ENCODE assay signal across 1 cellular context in genomic region chr2:223995569-223995968, GRCh38.
TF ChIP-seq lines count a peak whose summit lies in the region.

No MANE protein-coding gene starts in this region.

TF ChIP-seq in endothelial cell of umbilical vein, 7 proteins besides CTCF, POLR2A, EP300 and RAD21:
- TF ChIP-seq JUN (IDR thresholded peaks at IDR 0.05; ENCODE audit: borderline replicate concordance, insufficient read depth, insufficient read length, low read depth) = peak; percentile 13
- no peak for TF ChIP-seq MAX (IDR thresholded peaks at IDR 0.05; ENCODE audit: insufficient read depth, insufficient read length)
